Comparison of ENCODE assay signal across 1 cellular context in the genomic region with DNA sequence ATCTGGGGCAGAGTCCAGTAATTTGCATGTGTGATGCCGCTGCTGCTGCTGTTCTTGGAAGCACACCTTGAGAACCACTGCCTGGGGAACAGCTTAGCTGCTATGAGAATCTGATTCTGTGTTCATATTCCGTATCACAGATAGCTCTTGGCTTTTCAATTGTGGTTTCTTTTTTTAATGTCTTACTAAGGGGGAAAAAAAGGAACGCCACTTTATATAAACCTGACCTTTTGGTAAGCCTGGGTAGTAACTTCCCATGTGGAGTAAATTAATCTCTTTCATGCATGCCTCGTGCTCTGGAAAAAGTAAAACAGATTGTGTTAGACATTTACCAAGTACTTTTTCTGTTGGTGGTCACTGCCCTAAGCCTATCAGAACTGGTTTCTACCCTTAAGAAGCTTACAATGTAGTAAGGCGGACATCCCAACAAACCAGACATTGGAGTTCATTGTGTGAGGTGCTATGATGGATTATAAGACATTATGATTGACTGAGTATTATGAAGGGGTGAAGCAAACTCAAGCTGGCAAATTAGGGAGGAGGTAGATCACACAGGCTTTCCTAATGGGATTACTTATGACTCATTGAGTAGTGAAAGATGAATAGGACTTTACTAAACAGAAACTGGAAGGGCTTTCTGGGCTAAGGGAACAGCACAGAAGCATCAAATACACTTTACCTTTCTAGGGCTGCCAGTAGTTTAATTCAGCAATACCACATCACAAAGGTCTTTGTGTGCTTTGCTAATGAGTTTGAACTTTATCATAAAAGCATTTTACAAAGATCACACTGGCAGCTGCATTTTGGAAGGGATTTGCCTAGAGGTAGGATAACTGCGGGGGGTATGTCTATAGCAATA.
A peak's percentile ranks its signal among the peaks of the same experiment; 100 is the strongest.
TF ChIP-seq lines count a peak whose summit lies in the region.

No MANE protein-coding gene starts in this region.

TF ChIP-seq in SK-N-SH, 30 proteins besides CTCF, POLR2A, EP300 and RAD21 (continued from another document):
- TF ChIP-seq, protein P1, sequence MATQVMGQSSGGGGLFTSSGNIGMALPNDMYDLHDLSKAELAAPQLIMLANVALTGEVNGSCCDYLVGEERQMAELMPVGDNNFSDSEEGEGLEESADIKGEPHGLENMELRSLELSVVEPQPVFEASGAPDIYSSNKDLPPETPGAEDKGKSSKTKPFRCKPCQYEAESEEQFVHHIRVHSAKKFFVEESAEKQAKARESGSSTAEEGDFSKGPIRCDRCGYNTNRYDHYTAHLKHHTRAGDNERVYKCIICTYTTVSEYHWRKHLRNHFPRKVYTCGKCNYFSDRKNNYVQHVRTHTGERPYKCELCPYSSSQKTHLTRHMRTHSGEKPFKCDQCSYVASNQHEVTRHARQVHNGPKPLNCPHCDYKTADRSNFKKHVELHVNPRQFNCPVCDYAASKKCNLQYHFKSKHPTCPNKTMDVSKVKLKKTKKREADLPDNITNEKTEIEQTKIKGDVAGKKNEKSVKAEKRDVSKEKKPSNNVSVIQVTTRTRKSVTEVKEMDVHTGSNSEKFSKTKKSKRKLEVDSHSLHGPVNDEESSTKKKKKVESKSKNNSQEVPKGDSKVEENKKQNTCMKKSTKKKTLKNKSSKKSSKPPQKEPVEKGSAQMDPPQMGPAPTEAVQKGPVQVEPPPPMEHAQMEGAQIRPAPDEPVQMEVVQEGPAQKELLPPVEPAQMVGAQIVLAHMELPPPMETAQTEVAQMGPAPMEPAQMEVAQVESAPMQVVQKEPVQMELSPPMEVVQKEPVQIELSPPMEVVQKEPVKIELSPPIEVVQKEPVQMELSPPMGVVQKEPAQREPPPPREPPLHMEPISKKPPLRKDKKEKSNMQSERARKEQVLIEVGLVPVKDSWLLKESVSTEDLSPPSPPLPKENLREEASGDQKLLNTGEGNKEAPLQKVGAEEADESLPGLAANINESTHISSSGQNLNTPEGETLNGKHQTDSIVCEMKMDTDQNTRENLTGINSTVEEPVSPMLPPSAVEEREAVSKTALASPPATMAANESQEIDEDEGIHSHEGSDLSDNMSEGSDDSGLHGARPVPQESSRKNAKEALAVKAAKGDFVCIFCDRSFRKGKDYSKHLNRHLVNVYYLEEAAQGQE (IDR thresholded peaks at IDR 0.05; ENCODE audit: low read depth, low read length) = no peak
- TF ChIP-seq SMC3 (IDR thresholded peaks at IDR 0.05; ENCODE audit: low read depth, low read length) (no peak), MEF2A (IDR thresholded peaks at IDR 0.05; ENCODE audit: borderline replicate concordance, low read depth) (0 out of 2 replicates have a peak, but pooled peaks have one; percentile 4), MXI1 (IDR thresholded peaks at IDR 0.05; ENCODE audit: low read depth, low read length) (no peak), POLR2AphosphoS5 (IDR thresholded peaks at IDR 0.05; ENCODE audit: low read depth, low read length) (peak; percentile 77; the same call in 1 of the 2 replicates), NRF1 (IDR thresholded peaks at IDR 0.05; ENCODE audit: low read depth, low read length) (no peak), YY1 (IDR thresholded peaks at IDR 0.05; ENCODE audit: low read depth) (no peak), GATA2 (CRISPR knock-in tag; IDR thresholded peaks at IDR 0.05) (no peak), FOXM1 (IDR thresholded peaks at IDR 0.05; ENCODE audit: low read depth) (no peak), JUND (IDR thresholded peaks at IDR 0.05) (0 out of 2 replicates have a peak, but pooled peaks have one; percentile 4), SIN3A (IDR thresholded peaks at IDR 0.05; ENCODE audit: borderline replicate concordance, low read depth, low read length) (peak; percentile 57; the same call in 1 of the 2 replicates), TCF12 (IDR thresholded peaks at IDR 0.05) (peak; percentile 92)
- TF ChIP-seq, protein P2, sequence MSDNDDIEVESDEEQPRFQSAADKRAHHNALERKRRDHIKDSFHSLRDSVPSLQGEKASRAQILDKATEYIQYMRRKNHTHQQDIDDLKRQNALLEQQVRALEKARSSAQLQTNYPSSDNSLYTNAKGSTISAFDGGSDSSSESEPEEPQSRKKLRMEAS (IDR thresholded peaks at IDR 0.05; ENCODE audit: low read depth) = peak; percentile 31; the same call in 1 of the 2 replicates
- TF ChIP-seq, protein P3, sequence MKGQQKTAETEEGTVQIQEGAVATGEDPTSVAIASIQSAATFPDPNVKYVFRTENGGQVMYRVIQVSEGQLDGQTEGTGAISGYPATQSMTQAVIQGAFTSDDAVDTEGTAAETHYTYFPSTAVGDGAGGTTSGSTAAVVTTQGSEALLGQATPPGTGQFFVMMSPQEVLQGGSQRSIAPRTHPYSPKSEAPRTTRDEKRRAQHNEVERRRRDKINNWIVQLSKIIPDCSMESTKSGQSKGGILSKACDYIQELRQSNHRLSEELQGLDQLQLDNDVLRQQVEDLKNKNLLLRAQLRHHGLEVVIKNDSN (IDR thresholded peaks at IDR 0.05; ENCODE audit: borderline replicate concordance, low read depth) = no peak
- TF ChIP-seq, protein P4, sequence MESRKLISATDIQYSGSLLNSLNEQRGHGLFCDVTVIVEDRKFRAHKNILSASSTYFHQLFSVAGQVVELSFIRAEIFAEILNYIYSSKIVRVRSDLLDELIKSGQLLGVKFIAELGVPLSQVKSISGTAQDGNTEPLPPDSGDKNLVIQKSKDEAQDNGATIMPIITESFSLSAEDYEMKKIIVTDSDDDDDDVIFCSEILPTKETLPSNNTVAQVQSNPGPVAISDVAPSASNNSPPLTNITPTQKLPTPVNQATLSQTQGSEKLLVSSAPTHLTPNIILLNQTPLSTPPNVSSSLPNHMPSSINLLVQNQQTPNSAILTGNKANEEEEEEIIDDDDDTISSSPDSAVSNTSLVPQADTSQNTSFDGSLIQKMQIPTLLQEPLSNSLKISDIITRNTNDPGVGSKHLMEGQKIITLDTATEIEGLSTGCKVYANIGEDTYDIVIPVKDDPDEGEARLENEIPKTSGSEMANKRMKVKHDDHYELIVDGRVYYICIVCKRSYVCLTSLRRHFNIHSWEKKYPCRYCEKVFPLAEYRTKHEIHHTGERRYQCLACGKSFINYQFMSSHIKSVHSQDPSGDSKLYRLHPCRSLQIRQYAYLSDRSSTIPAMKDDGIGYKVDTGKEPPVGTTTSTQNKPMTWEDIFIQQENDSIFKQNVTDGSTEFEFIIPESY (IDR thresholded peaks at IDR 0.05; ENCODE audit: borderline replicate concordance, low read depth) = no peak
